1 cellular context compared by ENCODE assay signal in the genomic region with DNA sequence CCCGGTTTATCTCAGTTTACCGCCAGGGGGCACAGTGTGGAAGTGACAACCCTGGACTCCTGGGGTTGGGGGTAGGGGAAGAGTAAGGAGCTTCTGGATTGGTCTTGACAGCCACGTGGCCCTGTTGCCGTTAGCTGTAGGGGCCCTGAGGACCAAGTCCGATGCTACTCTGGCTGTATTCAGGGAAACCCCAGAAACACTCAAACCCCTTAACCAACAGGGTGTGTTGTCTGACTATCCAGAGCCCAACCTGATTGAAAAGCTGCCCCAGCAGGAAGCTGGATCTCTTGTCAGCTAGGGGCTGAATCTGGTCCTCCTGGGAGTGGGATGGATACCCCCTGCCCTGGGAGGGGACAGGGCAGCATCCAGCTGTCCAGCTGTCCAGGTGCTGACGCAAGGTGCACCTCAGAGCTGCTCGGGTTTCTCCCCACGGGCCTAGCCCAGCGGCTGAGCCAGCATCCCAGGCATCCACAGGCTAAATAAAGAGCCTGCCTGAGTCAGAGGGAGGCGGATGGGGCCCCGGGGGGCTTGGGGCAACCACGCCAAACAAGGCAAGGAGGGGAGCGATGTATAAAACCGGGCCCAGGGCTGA.
TF ChIP-seq lines count a peak whose summit lies in the region.

No MANE protein-coding gene starts in this region.

TF ChIP-seq in HepG2, 621 proteins besides CTCF, POLR2A, EP300 and RAD21 (continues in another document):
- 0 out of 2 replicates have a peak, but pooled peaks have one; percentile 33 for TF ChIP-seq ZNF501 (CRISPR knock-in tag; IDR thresholded peaks at IDR 0.05)
- TF ChIP-seq, protein P1, sequence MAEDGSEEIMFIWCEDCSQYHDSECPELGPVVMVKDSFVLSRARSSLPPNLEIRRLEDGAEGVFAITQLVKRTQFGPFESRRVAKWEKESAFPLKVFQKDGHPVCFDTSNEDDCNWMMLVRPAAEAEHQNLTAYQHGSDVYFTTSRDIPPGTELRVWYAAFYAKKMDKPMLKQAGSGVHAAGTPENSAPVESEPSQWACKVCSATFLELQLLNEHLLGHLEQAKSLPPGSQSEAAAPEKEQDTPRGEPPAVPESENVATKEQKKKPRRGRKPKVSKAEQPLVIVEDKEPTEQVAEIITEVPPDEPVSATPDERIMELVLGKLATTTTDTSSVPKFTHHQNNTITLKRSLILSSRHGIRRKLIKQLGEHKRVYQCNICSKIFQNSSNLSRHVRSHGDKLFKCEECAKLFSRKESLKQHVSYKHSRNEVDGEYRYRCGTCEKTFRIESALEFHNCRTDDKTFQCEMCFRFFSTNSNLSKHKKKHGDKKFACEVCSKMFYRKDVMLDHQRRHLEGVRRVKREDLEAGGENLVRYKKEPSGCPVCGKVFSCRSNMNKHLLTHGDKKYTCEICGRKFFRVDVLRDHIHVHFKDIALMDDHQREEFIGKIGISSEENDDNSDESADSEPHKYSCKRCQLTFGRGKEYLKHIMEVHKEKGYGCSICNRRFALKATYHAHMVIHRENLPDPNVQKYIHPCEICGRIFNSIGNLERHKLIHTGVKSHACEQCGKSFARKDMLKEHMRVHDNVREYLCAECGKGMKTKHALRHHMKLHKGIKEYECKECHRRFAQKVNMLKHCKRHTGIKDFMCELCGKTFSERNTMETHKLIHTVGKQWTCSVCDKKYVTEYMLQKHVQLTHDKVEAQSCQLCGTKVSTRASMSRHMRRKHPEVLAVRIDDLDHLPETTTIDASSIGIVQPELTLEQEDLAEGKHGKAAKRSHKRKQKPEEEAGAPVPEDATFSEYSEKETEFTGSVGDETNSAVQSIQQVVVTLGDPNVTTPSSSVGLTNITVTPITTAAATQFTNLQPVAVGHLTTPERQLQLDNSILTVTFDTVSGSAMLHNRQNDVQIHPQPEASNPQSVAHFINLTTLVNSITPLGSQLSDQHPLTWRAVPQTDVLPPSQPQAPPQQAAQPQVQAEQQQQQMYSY (CRISPR knock-in tag; IDR thresholded peaks at IDR 0.05), result no peak
- TF ChIP-seq CREM (IDR thresholded peaks at IDR 0.05), result no peak
- no peak for TF ChIP-seq CREM (CRISPR knock-in tag; IDR thresholded peaks at IDR 0.05)
- no peak for TF ChIP-seq NR2F1 (CRISPR knock-in tag; IDR thresholded peaks at IDR 0.05)
- TF ChIP-seq ZNF34 (CRISPR knock-in tag; IDR thresholded peaks at IDR 0.05; ENCODE audit: borderline replicate concordance), result no peak
- TF ChIP-seq ZNF790 (CRISPR knock-in tag; IDR thresholded peaks at IDR 0.05; ENCODE audit: borderline replicate concordance), result 0 out of 2 replicates have a peak, but pooled peaks have one; percentile 55
- no peak for TF ChIP-seq ZNF496 (CRISPR knock-in tag; IDR thresholded peaks at IDR 0.05; ENCODE audit: insufficient replicate concordance)
- no peak for TF ChIP-seq NPAS2 (CRISPR knock-in tag; IDR thresholded peaks at IDR 0.05; ENCODE audit: borderline replicate concordance)
- peak; percentile 87 for TF ChIP-seq SMC3 (IDR thresholded peaks at IDR 0.05; ENCODE audit: low read length)
- TF ChIP-seq, protein P2, sequence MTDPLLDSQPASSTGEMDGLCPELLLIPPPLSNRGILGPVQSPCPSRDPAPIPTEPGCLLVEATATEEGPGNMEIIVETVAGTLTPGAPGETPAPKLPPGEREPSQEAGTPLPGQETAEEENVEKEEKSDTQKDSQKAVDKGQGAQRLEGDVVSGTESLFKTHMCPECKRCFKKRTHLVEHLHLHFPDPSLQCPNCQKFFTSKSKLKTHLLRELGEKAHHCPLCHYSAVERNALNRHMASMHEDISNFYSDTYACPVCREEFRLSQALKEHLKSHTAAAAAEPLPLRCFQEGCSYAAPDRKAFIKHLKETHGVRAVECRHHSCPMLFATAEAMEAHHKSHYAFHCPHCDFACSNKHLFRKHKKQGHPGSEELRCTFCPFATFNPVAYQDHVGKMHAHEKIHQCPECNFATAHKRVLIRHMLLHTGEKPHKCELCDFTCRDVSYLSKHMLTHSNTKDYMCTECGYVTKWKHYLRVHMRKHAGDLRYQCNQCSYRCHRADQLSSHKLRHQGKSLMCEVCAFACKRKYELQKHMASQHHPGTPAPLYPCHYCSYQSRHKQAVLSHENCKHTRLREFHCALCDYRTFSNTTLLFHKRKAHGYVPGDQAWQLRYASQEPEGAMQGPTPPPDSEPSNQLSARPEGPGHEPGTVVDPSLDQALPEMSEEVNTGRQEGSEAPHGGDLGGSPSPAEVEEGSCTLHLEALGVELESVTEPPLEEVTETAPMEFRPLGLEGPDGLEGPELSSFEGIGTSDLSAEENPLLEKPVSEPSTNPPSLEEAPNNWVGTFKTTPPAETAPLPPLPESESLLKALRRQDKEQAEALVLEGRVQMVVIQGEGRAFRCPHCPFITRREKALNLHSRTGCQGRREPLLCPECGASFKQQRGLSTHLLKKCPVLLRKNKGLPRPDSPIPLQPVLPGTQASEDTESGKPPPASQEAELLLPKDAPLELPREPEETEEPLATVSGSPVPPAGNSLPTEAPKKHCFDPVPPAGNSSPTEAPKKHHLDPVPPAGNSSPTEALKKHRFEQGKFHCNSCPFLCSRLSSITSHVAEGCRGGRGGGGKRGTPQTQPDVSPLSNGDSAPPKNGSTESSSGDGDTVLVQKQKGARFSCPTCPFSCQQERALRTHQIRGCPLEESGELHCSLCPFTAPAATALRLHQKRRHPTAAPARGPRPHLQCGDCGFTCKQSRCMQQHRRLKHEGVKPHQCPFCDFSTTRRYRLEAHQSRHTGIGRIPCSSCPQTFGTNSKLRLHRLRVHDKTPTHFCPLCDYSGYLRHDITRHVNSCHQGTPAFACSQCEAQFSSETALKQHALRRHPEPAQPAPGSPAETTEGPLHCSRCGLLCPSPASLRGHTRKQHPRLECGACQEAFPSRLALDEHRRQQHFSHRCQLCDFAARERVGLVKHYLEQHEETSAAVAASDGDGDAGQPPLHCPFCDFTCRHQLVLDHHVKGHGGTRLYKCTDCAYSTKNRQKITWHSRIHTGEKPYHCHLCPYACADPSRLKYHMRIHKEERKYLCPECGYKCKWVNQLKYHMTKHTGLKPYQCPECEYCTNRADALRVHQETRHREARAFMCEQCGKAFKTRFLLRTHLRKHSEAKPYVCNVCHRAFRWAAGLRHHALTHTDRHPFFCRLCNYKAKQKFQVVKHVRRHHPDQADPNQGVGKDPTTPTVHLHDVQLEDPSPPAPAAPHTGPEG (CRISPR knock-in tag; IDR thresholded peaks at IDR 0.05), result no peak
- no peak for TF ChIP-seq ZNF879 (CRISPR knock-in tag; IDR thresholded peaks at IDR 0.05)
- no peak for TF ChIP-seq SOX13 (IDR thresholded peaks at IDR 0.05)
- no peak for TF ChIP-seq SOX13 (CRISPR knock-in tag; conservative IDR thresholded peaks at IDR 0.05 in 1 of 2, IDR thresholded peaks at IDR 0.05 in 1 of 2)
- TF ChIP-seq, protein P3, sequence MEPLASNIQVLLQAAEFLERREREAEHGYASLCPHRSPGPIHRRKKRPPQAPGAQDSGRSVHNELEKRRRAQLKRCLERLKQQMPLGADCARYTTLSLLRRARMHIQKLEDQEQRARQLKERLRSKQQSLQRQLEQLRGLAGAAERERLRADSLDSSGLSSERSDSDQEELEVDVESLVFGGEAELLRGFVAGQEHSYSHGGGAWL (CRISPR knock-in tag; IDR thresholded peaks at IDR 0.05), result no peak
- peak; percentile 52; the same call in 1 of the 2 replicates for TF ChIP-seq RAD51 (IDR thresholded peaks at IDR 0.05; ENCODE audit: borderline replicate concordance)
- no peak for TF ChIP-seq GFI1 (CRISPR knock-in tag; IDR thresholded peaks at IDR 0.05; ENCODE audit: borderline replicate concordance)
- TF ChIP-seq AKAP8 (CRISPR knock-in tag; IDR thresholded peaks at IDR 0.05), result no peak
- peak; percentile 77 for TF ChIP-seq THAP11 (CRISPR knock-in tag; IDR thresholded peaks at IDR 0.05)
- no peak for TF ChIP-seq ZNF441 (CRISPR knock-in tag; IDR thresholded peaks at IDR 0.05; ENCODE audit: borderline replicate concordance)
- no peak for TF ChIP-seq ZNF256 (CRISPR knock-in tag; conservative IDR thresholded peaks at IDR 0.05)
- 0 out of 2 replicates have a peak, but pooled peaks have one; percentile 44 for TF ChIP-seq ZBTB7B (CRISPR knock-in tag; IDR thresholded peaks at IDR 0.05)
- TF ChIP-seq, protein P4, sequence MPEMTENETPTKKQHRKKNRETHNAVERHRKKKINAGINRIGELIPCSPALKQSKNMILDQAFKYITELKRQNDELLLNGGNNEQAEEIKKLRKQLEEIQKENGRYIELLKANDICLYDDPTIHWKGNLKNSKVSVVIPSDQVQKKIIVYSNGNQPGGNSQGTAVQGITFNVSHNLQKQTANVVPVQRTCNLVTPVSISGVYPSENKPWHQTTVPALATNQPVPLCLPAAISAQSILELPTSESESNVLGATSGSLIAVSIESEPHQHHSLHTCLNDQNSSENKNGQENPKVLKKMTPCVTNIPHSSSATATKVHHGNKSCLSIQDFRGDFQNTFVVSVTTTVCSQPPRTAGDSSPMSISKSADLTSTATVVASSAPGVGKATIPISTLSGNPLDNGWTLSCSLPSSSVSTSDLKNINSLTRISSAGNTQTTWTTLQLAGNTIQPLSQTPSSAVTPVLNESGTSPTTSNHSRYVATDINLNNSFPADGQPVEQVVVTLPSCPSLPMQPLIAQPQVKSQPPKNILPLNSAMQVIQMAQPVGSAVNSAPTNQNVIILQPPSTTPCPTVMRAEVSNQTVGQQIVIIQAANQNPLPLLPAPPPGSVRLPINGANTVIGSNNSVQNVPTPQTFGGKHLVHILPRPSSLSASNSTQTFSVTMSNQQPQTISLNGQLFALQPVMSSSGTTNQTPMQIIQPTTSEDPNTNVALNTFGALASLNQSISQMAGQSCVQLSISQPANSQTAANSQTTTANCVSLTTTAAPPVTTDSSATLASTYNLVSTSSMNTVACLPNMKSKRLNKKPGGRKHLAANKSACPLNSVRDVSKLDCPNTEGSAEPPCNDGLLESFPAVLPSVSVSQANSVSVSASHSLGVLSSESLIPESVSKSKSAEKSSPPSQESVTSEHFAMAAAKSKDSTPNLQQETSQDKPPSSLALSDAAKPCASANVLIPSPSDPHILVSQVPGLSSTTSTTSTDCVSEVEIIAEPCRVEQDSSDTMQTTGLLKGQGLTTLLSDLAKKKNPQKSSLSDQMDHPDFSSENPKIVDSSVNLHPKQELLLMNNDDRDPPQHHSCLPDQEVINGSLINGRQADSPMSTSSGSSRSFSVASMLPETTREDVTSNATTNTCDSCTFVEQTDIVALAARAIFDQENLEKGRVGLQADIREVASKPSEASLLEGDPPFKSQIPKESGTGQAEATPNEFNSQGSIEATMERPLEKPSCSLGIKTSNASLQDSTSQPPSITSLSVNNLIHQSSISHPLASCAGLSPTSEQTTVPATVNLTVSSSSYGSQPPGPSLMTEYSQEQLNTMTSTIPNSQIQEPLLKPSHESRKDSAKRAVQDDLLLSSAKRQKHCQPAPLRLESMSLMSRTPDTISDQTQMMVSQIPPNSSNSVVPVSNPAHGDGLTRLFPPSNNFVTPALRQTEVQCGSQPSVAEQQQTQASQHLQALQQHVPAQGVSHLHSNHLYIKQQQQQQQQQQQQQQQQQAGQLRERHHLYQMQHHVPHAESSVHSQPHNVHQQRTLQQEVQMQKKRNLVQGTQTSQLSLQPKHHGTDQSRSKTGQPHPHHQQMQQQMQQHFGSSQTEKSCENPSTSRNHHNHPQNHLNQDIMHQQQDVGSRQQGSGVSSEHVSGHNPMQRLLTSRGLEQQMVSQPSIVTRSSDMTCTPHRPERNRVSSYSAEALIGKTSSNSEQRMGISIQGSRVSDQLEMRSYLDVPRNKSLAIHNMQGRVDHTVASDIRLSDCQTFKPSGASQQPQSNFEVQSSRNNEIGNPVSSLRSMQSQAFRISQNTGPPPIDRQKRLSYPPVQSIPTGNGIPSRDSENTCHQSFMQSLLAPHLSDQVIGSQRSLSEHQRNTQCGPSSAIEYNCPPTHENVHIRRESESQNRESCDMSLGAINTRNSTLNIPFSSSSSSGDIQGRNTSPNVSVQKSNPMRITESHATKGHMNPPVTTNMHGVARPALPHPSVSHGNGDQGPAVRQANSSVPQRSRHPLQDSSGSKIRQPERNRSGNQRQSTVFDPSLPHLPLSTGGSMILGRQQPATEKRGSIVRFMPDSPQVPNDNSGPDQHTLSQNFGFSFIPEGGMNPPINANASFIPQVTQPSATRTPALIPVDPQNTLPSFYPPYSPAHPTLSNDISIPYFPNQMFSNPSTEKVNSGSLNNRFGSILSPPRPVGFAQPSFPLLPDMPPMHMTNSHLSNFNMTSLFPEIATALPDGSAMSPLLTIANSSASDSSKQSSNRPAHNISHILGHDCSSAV (CRISPR knock-in tag; IDR thresholded peaks at IDR 0.05; ENCODE audit: borderline replicate concordance), result no peak
- TF ChIP-seq CBFB (CRISPR knock-in tag; IDR thresholded peaks at IDR 0.05), result no peak
- TF ChIP-seq ZBTB38 (CRISPR knock-in tag; IDR thresholded peaks at IDR 0.05), result no peak
- peak; percentile 22; the same call in 1 of the 2 replicates for TF ChIP-seq FOXK1 (CRISPR knock-in tag; IDR thresholded peaks at IDR 0.05; ENCODE audit: borderline replicate concordance, low read depth)
- no peak for TF ChIP-seq SNAI1 (CRISPR knock-in tag; IDR thresholded peaks at IDR 0.05; ENCODE audit: borderline replicate concordance)
- TF ChIP-seq YEATS4 (CRISPR knock-in tag; IDR thresholded peaks at IDR 0.05; ENCODE audit: borderline replicate concordance), result 0 out of 2 replicates have a peak, but pooled peaks have one; percentile 3
- TF ChIP-seq CC2D1A (CRISPR knock-in tag; IDR thresholded peaks at IDR 0.05), result no peak
- no peak for TF ChIP-seq ONECUT2 (CRISPR knock-in tag; IDR thresholded peaks at IDR 0.05)
- no peak for TF ChIP-seq ZNF431 (CRISPR knock-in tag; IDR thresholded peaks at IDR 0.05; ENCODE audit: borderline replicate concordance, low read depth)
- TF ChIP-seq RBFOX2 (IDR thresholded peaks at IDR 0.05; ENCODE audit: low read depth, low read length), result no peak
- TF ChIP-seq, protein P5, sequence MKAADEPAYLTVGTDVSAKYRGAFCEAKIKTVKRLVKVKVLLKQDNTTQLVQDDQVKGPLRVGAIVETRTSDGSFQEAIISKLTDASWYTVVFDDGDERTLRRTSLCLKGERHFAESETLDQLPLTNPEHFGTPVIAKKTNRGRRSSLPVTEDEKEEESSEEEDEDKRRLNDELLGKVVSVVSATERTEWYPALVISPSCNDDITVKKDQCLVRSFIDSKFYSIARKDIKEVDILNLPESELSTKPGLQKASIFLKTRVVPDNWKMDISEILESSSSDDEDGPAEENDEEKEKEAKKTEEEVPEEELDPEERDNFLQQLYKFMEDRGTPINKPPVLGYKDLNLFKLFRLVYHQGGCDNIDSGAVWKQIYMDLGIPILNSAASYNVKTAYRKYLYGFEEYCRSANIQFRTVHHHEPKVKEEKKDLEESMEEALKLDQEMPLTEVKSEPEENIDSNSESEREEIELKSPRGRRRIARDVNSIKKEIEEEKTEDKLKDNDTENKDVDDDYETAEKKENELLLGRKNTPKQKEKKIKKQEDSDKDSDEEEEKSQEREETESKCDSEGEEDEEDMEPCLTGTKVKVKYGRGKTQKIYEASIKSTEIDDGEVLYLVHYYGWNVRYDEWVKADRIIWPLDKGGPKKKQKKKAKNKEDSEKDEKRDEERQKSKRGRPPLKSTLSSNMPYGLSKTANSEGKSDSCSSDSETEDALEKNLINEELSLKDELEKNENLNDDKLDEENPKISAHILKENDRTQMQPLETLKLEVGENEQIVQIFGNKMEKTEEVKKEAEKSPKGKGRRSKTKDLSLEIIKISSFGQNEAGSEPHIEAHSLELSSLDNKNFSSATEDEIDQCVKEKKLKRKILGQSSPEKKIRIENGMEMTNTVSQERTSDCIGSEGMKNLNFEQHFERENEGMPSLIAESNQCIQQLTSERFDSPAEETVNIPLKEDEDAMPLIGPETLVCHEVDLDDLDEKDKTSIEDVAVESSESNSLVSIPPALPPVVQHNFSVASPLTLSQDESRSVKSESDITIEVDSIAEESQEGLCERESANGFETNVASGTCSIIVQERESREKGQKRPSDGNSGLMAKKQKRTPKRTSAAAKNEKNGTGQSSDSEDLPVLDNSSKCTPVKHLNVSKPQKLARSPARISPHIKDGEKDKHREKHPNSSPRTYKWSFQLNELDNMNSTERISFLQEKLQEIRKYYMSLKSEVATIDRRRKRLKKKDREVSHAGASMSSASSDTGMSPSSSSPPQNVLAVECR (CRISPR knock-in tag; IDR thresholded peaks at IDR 0.05; ENCODE audit: borderline replicate concordance), result peak; percentile 44; the same call in 1 of the 2 replicates
